ENCODE assay signal across 8 cellular contexts in genomic region chr6:56540950-56541600, GRCh38.
DNase-seq lines count a peak whose midpoint lies in the region; ATAC-seq and TF ChIP-seq lines count a peak whose summit lies in the region.
"Had no signal": no experiment of that assay in that cellular context is flagged by ENCODE, and none has a peak within 500 bp of the region (broad histone marks: within the 10 kb centered on the region; RNA-seq: fewer than 3 reads in every experiment).

No MANE protein-coding gene starts in this region.

- peak overlapping the region; percentile 80 for H3K4me3 ChIP-seq in HUES48 (ENCODE audit: low read depth, low read length)
- peak overlapping the region; percentile 93 for H3K4me3 ChIP-seq in SK-N-MC
- peak overlapping the region; percentile 85 for H3K4me3 ChIP-seq in iPS-20b (ENCODE audit: low read length)
- H3K4me3 ChIP-seq in thoracic aorta = peak overlapping the region; percentile 76

- DNase-seq in SK-N-MC (ENCODE audit: low read depth, low spot score) (no peak), thoracic aorta (ENCODE audit: low spot score) (no peak), GDM1 (lab: John Stamatoyannopoulos, UW) (no peak), epidermal melanocyte (ENCODE audit: insufficient read length, low spot score) (no peak)
- no peak for DNase-seq in activated effector memory CD4-positive, alpha-beta T cell treated with anti-CD3 and anti-CD28 coated beads, Interleukin-2, amount 50 U/mL, for 16 hours
- DNase-seq: activated CD4-positive, alpha-beta T cell treated with anti-CD3 and anti-CD28 coated beads, Interleukin-2, amount 10 ng/mL, durations not matched to agents 24 days and 14 days had no signal

- H3K9me3 ChIP-seq in HUES48 (ENCODE audit: control insufficient read depth, insufficient read depth, low read length) (no peaks in the 10 kb centered on the region), SK-N-MC (ENCODE audit: low read depth, low read length) (no peaks in the 10 kb centered on the region), iPS-20b (ENCODE audit: insufficient read depth, low read depth, low read length) (no peaks in the 10 kb centered on the region), thoracic aorta (no peaks in the 10 kb centered on the region)

- H3K36me3 ChIP-seq in HUES48 (ENCODE audit: control insufficient read depth, insufficient read depth, low read length) (peaks cover 6% of the 10 kb centered on the region), SK-N-MC (ENCODE audit: insufficient read depth, low read length) (peaks cover 3% of the 10 kb centered on the region), iPS-20b (ENCODE audit: insufficient read depth, low read depth, low read length) (peaks cover 6% of the 10 kb centered on the region; the same call in 1 of the 2 replicates), thoracic aorta (peaks cover 5% of the 10 kb centered on the region)

- H3K27me3 ChIP-seq in HUES48 (ENCODE audit: control insufficient read depth, insufficient read depth, low read length) (no peaks in the 10 kb centered on the region), iPS-20b (ENCODE audit: insufficient read depth, low read length) (no peaks in the 10 kb centered on the region; the same call in 1 of the 2 replicates), thoracic aorta (replicated peaks; ENCODE audit: insufficient read depth) (no peaks in the 10 kb centered on the region)

- H3K9ac ChIP-seq in HUES48 (ENCODE audit: low read depth, low read length) = no peak overlapping the region
- peak overlapping the region; percentile 84 for H3K9ac ChIP-seq in SK-N-MC (ENCODE audit: insufficient read length)
- H3K9ac ChIP-seq in iPS-20b (ENCODE audit: low read depth, low read length) = peak overlapping the region; percentile 90; the same call in 1 of the 2 replicates

- no peak for ATAC-seq in thoracic aorta (ENCODE audit: insufficient number of reproducible peaks, low FRiP score, low read depth)

- H3K27ac ChIP-seq in HUES48 (ENCODE audit: low read depth, low read length) (no peak overlapping the region), SK-N-MC (no peak overlapping the region), iPS-20b (ENCODE audit: low read length) (no peak overlapping the region), thoracic aorta (peak overlapping the region; percentile 84 to 91)

- no peak for TF ChIP-seq CTCF in thoracic aorta (IDR thresholded peaks at IDR 0.05)

- H3K4me1 ChIP-seq in HUES48 (ENCODE audit: control insufficient read depth, insufficient read depth, low read length) (peaks cover 46% of the 10 kb centered on the region), iPS-20b (ENCODE audit: insufficient read depth, low read length) (peaks cover 23% of the 10 kb centered on the region), thoracic aorta (ENCODE audit: control insufficient read depth in 1 of 2, low read depth in 2 of 2) (peaks cover 31 to 42% of the 10 kb centered on the region in 2 donors)

Comparison
In these comparisons a context has a peak if more than half of its experiments do, and no peak if none do; other contexts are left out.
1. H3K27ac ChIP-seq: peak in thoracic aorta (2 of 2); none in HUES48 (single experiment), SK-N-MC (single experiment) and iPS-20b (single experiment).
2. Peak in every context shown above with its lines, with median percentiles within 50 percentile points of each other: H3K4me3 ChIP-seq.